Comparison of ENCODE assay signal across 1 cellular context in genomic region chr19:42075616-42076374, GRCh38.
TF ChIP-seq lines count a peak whose summit lies in the region.

A gene with protein sequence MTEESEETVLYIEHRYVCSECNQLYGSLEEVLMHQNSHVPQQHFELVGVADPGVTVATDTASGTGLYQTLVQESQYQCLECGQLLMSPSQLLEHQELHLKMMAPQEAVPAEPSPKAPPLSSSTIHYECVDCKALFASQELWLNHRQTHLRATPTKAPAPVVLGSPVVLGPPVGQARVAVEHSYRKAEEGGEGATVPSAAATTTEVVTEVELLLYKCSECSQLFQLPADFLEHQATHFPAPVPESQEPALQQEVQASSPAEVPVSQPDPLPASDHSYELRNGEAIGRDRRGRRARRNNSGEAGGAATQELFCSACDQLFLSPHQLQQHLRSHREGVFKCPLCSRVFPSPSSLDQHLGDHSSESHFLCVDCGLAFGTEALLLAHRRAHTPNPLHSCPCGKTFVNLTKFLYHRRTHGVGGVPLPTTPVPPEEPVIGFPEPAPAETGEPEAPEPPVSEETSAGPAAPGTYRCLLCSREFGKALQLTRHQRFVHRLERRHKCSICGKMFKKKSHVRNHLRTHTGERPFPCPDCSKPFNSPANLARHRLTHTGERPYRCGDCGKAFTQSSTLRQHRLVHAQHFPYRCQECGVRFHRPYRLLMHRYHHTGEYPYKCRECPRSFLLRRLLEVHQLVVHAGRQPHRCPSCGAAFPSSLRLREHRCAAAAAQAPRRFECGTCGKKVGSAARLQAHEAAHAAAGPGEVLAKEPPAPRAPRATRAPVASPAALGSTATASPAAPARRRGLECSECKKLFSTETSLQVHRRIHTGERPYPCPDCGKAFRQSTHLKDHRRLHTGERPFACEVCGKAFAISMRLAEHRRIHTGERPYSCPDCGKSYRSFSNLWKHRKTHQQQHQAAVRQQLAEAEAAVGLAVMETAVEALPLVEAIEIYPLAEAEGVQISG (plus strand): TSS chr19:42076166. CDS start chr19:42078607, 2,441 bp downstream.

TF ChIP-seq in HepG2, 621 proteins besides CTCF, POLR2A, EP300 and RAD21 (continued from another document and continues in another):
- peak; percentile 84; the same call in 1 of the 2 replicates for TF ChIP-seq NRL (CRISPR knock-in tag; IDR thresholded peaks at IDR 0.05; ENCODE audit: borderline replicate concordance)
- peak; percentile 75; the same call in 1 of the 2 replicates for TF ChIP-seq BRD4 (CRISPR knock-in tag; IDR thresholded peaks at IDR 0.05)
- no peak for TF ChIP-seq SP1 (IDR thresholded peaks at IDR 0.05)
- peak; percentile 76 for TF ChIP-seq SP1 (CRISPR knock-in tag; IDR thresholded peaks at IDR 0.05)
- TF ChIP-seq EEA1 (CRISPR knock-in tag; IDR thresholded peaks at IDR 0.05; ENCODE audit: borderline replicate concordance): no peak; the same call in 1 of the 2 replicates
- TF ChIP-seq SP2 (CRISPR knock-in tag; IDR thresholded peaks at IDR 0.05): peak; percentile 98
- no peak for TF ChIP-seq MLX (CRISPR knock-in tag; IDR thresholded peaks at IDR 0.05)
- peak; percentile 73; the same call in 1 of the 2 replicates for TF ChIP-seq GZF1 (CRISPR knock-in tag; IDR thresholded peaks at IDR 0.05)
- TF ChIP-seq, protein P1, sequence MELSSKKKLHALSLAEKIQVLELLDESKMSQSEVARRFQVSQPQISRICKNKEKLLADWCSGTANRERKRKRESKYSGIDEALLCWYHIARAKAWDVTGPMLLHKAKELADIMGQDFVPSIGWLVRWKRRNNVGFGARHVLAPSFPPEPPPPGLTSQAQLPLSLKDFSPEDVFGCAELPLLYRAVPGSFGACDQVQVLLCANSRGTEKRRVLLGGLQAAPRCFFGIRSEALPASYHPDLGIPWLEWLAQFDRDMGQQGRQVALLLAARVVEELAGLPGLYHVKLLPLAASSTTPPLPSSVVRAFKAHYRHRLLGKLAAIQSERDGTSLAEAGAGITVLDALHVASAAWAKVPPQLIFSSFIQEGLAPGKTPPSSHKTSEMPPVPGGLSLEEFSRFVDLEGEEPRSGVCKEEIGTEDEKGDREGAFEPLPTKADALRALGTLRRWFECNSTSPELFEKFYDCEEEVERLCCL (CRISPR knock-in tag; IDR thresholded peaks at IDR 0.05; ENCODE audit: borderline replicate concordance): peak; percentile 72; the same call in 1 of the 2 replicates
- TF ChIP-seq KDM5A (IDR thresholded peaks at IDR 0.05; ENCODE audit: borderline replicate concordance, low read length): 0 out of 2 replicates have a peak, but pooled peaks have one; percentile 17
- TF ChIP-seq ZNF616 (CRISPR knock-in tag; IDR thresholded peaks at IDR 0.05; ENCODE audit: low read depth): peak; percentile 80
- TF ChIP-seq ZNF615 (CRISPR knock-in tag; IDR thresholded peaks at IDR 0.05; ENCODE audit: borderline replicate concordance): no peak
- no peak; the same call in 1 of the 2 replicates for TF ChIP-seq ATF7 (IDR thresholded peaks at IDR 0.05)
- peak; percentile 81 for TF ChIP-seq ATF7 (CRISPR knock-in tag; IDR thresholded peaks at IDR 0.05)
- peak; percentile 91 for TF ChIP-seq KAT8 (CRISPR knock-in tag; IDR thresholded peaks at IDR 0.05)
- peak; percentile 24; the same call in 1 of the 2 replicates for TF ChIP-seq ZNF343 (CRISPR knock-in tag; IDR thresholded peaks at IDR 0.05)
- TF ChIP-seq DRAP1 (CRISPR knock-in tag; IDR thresholded peaks at IDR 0.05): peak; percentile 91
- no peak for TF ChIP-seq RCOR2 (CRISPR knock-in tag; IDR thresholded peaks at IDR 0.05)
- 0 out of 2 replicates have a peak, but pooled peaks have one; percentile 6 for TF ChIP-seq HCFC1 (IDR thresholded peaks at IDR 0.05; ENCODE audit: low read depth, low read length)
- TF ChIP-seq MED8 (CRISPR knock-in tag; IDR thresholded peaks at IDR 0.05; ENCODE audit: insufficient replicate concordance): peak; percentile 64
- TF ChIP-seq ZNF747 (CRISPR knock-in tag; IDR thresholded peaks at IDR 0.05; ENCODE audit: borderline replicate concordance): peak; percentile 62; the same call in 1 of the 2 replicates
- 0 out of 2 replicates have a peak, but pooled peaks have one; percentile 42 for TF ChIP-seq HIVEP1 (CRISPR knock-in tag; IDR thresholded peaks at IDR 0.05)
- TF ChIP-seq TMF1 (CRISPR knock-in tag; IDR thresholded peaks at IDR 0.05; ENCODE audit: low read depth): peak; percentile 78; the same call in 1 of the 2 replicates
- TF ChIP-seq, protein P2, sequence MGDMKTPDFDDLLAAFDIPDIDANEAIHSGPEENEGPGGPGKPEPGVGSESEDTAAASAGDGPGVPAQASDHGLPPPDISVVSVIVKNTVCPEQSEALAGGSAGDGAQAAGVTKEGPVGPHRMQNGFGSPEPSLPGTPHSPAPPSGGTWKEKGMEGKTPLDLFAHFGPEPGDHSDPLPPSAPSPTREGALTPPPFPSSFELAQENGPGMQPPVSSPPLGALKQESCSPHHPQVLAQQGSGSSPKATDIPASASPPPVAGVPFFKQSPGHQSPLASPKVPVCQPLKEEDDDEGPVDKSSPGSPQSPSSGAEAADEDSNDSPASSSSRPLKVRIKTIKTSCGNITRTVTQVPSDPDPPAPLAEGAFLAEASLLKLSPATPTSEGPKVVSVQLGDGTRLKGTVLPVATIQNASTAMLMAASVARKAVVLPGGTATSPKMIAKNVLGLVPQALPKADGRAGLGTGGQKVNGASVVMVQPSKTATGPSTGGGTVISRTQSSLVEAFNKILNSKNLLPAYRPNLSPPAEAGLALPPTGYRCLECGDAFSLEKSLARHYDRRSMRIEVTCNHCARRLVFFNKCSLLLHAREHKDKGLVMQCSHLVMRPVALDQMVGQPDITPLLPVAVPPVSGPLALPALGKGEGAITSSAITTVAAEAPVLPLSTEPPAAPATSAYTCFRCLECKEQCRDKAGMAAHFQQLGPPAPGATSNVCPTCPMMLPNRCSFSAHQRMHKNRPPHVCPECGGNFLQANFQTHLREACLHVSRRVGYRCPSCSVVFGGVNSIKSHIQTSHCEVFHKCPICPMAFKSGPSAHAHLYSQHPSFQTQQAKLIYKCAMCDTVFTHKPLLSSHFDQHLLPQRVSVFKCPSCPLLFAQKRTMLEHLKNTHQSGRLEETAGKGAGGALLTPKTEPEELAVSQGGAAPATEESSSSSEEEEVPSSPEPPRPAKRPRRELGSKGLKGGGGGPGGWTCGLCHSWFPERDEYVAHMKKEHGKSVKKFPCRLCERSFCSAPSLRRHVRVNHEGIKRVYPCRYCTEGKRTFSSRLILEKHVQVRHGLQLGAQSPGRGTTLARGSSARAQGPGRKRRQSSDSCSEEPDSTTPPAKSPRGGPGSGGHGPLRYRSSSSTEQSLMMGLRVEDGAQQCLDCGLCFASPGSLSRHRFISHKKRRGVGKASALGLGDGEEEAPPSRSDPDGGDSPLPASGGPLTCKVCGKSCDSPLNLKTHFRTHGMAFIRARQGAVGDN (CRISPR knock-in tag; IDR thresholded peaks at IDR 0.05): peak; percentile 84
- TF ChIP-seq ZSCAN29 (CRISPR knock-in tag; conservative IDR thresholded peaks at IDR 0.05): peak; percentile 80; the same call in 1 of the 2 replicates
- peak; percentile 61 for TF ChIP-seq ZSCAN25 (CRISPR knock-in tag; IDR thresholded peaks at IDR 0.05)
- TF ChIP-seq NFE2L1 (CRISPR knock-in tag; IDR thresholded peaks at IDR 0.05; ENCODE audit: borderline replicate concordance): no peak
- peak; percentile 42; the same call in 1 of the 2 replicates for TF ChIP-seq ZNF331 (CRISPR knock-in tag; IDR thresholded peaks at IDR 0.05)
- TF ChIP-seq GMEB1 (CRISPR knock-in tag; IDR thresholded peaks at IDR 0.05; ENCODE audit: borderline replicate concordance): peak; percentile 93
- peak; percentile 60; the same call in 1 of the 2 replicates for TF ChIP-seq ATF2 (CRISPR knock-in tag; IDR thresholded peaks at IDR 0.05)
- peak; percentile 13 to 55; a peak in 2 of 4 replicates for TF ChIP-seq HMGXB4 (CRISPR knock-in tag; IDR thresholded peaks at IDR 0.05; ENCODE audit: borderline replicate concordance in 1 of 2, low read depth in 1 of 2)
- 0 out of 2 replicates have a peak, but pooled peaks have one; percentile 33 for TF ChIP-seq ZNF878 (CRISPR knock-in tag; IDR thresholded peaks at IDR 0.05)
- TF ChIP-seq POLR2G (IDR thresholded peaks at IDR 0.05; ENCODE audit: low read depth, low read length): peak; percentile 97
- no peak for TF ChIP-seq ZNF737 (CRISPR knock-in tag; IDR thresholded peaks at IDR 0.05; ENCODE audit: borderline replicate concordance)
- TF ChIP-seq, protein P3, sequence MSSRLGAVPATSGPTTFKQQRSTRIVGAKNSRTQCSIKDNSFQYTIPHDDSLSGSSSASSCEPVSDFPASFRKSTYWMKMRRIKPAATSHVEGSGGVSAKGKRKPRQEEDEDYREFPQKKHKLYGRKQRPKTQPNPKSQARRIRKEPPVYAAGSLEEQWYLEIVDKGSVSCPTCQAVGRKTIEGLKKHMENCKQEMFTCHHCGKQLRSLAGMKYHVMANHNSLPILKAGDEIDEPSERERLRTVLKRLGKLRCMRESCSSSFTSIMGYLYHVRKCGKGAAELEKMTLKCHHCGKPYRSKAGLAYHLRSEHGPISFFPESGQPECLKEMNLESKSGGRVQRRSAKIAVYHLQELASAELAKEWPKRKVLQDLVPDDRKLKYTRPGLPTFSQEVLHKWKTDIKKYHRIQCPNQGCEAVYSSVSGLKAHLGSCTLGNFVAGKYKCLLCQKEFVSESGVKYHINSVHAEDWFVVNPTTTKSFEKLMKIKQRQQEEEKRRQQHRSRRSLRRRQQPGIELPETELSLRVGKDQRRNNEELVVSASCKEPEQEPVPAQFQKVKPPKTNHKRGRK (CRISPR knock-in tag; IDR thresholded peaks at IDR 0.05): no peak
- no peak for TF ChIP-seq ZNF562 (CRISPR knock-in tag; IDR thresholded peaks at IDR 0.05; ENCODE audit: borderline replicate concordance)
- no peak for TF ChIP-seq ZNF232 (CRISPR knock-in tag; IDR thresholded peaks at IDR 0.05; ENCODE audit: borderline replicate concordance)
- no peak for TF ChIP-seq ZNF883 (CRISPR knock-in tag; IDR thresholded peaks at IDR 0.05; ENCODE audit: not compliant biosample characterization)
- TF ChIP-seq HOXA3 (CRISPR knock-in tag; IDR thresholded peaks at IDR 0.05): peak; percentile 90
- peak; percentile 90 for TF ChIP-seq YEATS4 (CRISPR knock-in tag; IDR thresholded peaks at IDR 0.05; ENCODE audit: borderline replicate concordance)
- 0 out of 2 replicates have a peak, but pooled peaks have one; percentile 7 for TF ChIP-seq ZNF773 (CRISPR knock-in tag; IDR thresholded peaks at IDR 0.05; ENCODE audit: borderline replicate concordance)
- 0 out of 2 replicates have a peak, but pooled peaks have one; percentile 42 for TF ChIP-seq ZSCAN9 (CRISPR knock-in tag; IDR thresholded peaks at IDR 0.05; ENCODE audit: borderline replicate concordance)
- TF ChIP-seq, protein P4, sequence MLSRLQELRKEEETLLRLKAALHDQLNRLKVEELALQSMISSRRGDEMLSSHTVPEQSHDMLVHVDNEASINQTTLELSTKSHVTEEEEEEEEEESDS (CRISPR knock-in tag; IDR thresholded peaks at IDR 0.05; ENCODE audit: borderline replicate concordance): 0 out of 2 replicates have a peak, but pooled peaks have one; percentile 62
- TF ChIP-seq NFKB2 (CRISPR knock-in tag; IDR thresholded peaks at IDR 0.05; ENCODE audit: borderline replicate concordance): peak; percentile 49; the same call in 1 of the 2 replicates
- peak; percentile 52 for TF ChIP-seq AGO2 (optimal IDR thresholded peaks at IDR 0.05; ENCODE audit: low read depth, low read length)
- TF ChIP-seq DMAP1 (CRISPR knock-in tag; IDR thresholded peaks at IDR 0.05): peak; percentile 93
- TF ChIP-seq KLF12 (CRISPR knock-in tag; IDR thresholded peaks at IDR 0.05; ENCODE audit: borderline replicate concordance): peak; percentile 55; the same call in 1 of the 2 replicates
